Comparison of ENCODE assay signal across 1 cellular context in the genomic region with DNA sequence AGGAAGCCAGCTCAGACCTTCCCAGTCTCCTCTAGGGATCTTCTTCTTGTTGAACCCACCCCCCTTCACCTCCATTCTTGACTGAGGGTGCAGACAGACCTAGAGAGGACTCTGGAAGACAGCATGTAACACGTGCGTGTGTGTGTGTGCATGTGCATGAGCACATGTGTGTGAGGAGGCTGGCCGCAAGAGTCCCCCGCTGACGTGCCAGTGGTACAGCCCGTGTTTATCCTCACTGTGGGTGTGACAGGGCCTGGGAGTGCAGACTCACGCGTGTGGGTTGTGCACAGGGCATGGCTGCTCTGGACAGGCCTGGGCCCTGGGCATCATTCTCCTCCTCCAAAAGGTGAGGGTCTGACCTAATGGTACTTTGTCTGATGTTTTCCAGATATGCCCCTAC.
TF ChIP-seq lines count a peak whose summit lies in the region.

No MANE protein-coding gene starts in this region.

TF ChIP-seq in SK-N-SH, 30 proteins besides CTCF, POLR2A, EP300 and RAD21:
- TF ChIP-seq FOSL2 (IDR thresholded peaks at IDR 0.05; ENCODE audit: borderline replicate concordance, low read depth) (no peak), FOXM1 (IDR thresholded peaks at IDR 0.05; ENCODE audit: low read depth) (no peak), GATA2 (CRISPR knock-in tag; IDR thresholded peaks at IDR 0.05) (no peak), MEF2A (IDR thresholded peaks at IDR 0.05; ENCODE audit: borderline replicate concordance, low read depth) (no peak)
